21 cellular contexts compared by ENCODE assay signal in genomic region chr1:206695751-206696150, GRCh38.
"Had no signal": no experiment of that assay in that cellular context is flagged by ENCODE, and none has a peak within 500 bp of the region (broad histone marks: within the 10 kb centered on the region; RNA-seq: fewer than 3 reads in every experiment).

No MANE protein-coding gene starts in this region.

- H3K9me3 ChIP-seq: colonic mucosa, lower lobe of right lung, suprapubic skin, transverse colon had no signal

- H3K4me1 ChIP-seq: foreskin keratinocyte had no signal

- H3K27me3 ChIP-seq: colonic mucosa, foreskin keratinocyte, suprapubic skin, transverse colon had no signal

- ATAC-seq: activated naive CD4-positive, alpha-beta T cell treated with anti-CD3 and anti-CD28 coated beads, Interleukin-2, amount 50 U/mL, for 72 hours; foreskin keratinocyte; lower lobe of right lung; stimulated activated naive CD8-positive, alpha-beta T cell treated with anti-CD3 and anti-CD28 coated beads, Interleukin-15, amount 100 ng/mL, for 72 hours had no signal

- H3K27ac ChIP-seq: colonic mucosa, foreskin keratinocyte, lower lobe of right lung, skin epidermis, suprapubic skin had no signal

- DNase-seq: activated CD4-positive, alpha-beta T cell treated with anti-CD3 and anti-CD28 coated beads, Interleukin-2, amount 50 U/mL, for 1 hour; activated CD4-positive, CD25-positive, alpha-beta regulatory T cell; activated CD8-positive, alpha-beta memory T cell treated with anti-CD3 and anti-CD28 coated beads, Interleukin-2, amount 50 U/mL, for 4 hours; activated gamma-delta T cell treated with Interleukin-2 at 50 U/mL for 16 hours; amniotic stem cell; caudate nucleus; colonic mucosa; foreskin keratinocyte; lower lobe of right lung; nephron progenitor cell; occipital lobe; posterior cingulate gyrus; retina; stimulated activated CD4-positive, alpha-beta T cell treated with anti-CD3 and anti-CD28 coated beads, Interleukin-2, amount 100 ng/mL, for 48 hours; stimulated activated naive CD8-positive, alpha-beta T cell treated with anti-CD3 and anti-CD28 coated beads, Interleukin-15, amount 100 ng/mL, for 72 hours; T-helper 1 cell; T1000; transverse colon had no signal

- H3K4me3 ChIP-seq: colonic mucosa, lower lobe of right lung, skin epidermis, suprapubic skin, transverse colon had no signal

- H3K36me3 ChIP-seq: colonic mucosa, transverse colon had no signal
